11 cellular contexts compared by ENCODE assay signal in genomic region chr20:49889943-49890650, GRCh38. TPM values are rescaled to one million over a fixed set of nuclear protein-coding genes. Genes with fewer than 3 reads are reported as not detected.
DNase-seq lines count a peak whose midpoint lies in the region; ATAC-seq, FAIRE-seq and TF ChIP-seq lines count a peak whose summit lies in the region.
"Had no signal": no experiment of that assay in that cellular context is flagged by ENCODE, and none has a peak within 500 bp of the region (broad histone marks: within the 10 kb centered on the region; RNA-seq: fewer than 3 reads in every experiment).

No MANE protein-coding gene starts in this region.

- BruUV-seq in HepG2 (replicated peaks; lab: Mats Ljungman, UMichigan) = no TSS peak

- CTCF ChIA-PET in HepG2 (lab: Yijun Ruan, JAX; ENCODE audit: low intra/inter-chr PET ratio, low total read pairs) = interaction anchor here (1.6 to 4.3 kb wide), 4 partner anchors 28 to 349 kb away, joined by 3 to 74 read pairs (median 18); no protein-coding TSS in a partner anchor

- H3K9me3 ChIP-seq in HepG2 (ENCODE audit: low read length) (no peaks in the 10 kb centered on the region), transverse colon (no peaks in the 10 kb centered on the region)

- H3K36me3 ChIP-seq in HepG2 (replicated peaks in 1 of 2; ENCODE audit: control insufficient read depth in 1 of 2, insufficient read depth in 2 of 2, low read length in 2 of 2) (peaks cover 1 to 8% of the 10 kb centered on the region in 2 experiments; a peak in 3 of 5 replicates), transverse colon (no peaks in the 10 kb centered on the region)

- 85% methylated on average over 15 of the region's 16 CpGs for WGBS in HepG2 (ENCODE audit: low lambda C conversion rate)
- WGBS in transverse colon (ENCODE audit: low coverage in 1 of 2), 2 donors = 58 to 76% methylated on average over 2 to 16 of the region's 16 CpGs

- no peak overlapping the region for H3K4me2 ChIP-seq in HepG2 (ENCODE audit: low read depth, low read length)

- H3K27ac ChIP-seq in HepG2 (ENCODE audit: extremely low read length, insufficient read depth, low read length) (no peak overlapping the region), transverse colon (peak overlapping the region in 1 of 4 donors; percentile 14)

- TF ChIP-seq RAD21 in HepG2 (CRISPR knock-in tag; IDR thresholded peaks at IDR 0.05) = no peak

- H3K4me1 ChIP-seq in HepG2 (ENCODE audit: insufficient read depth, low read length) (peaks cover 14% of the 10 kb centered on the region), transverse colon (peaks cover 0 to 40% (median 16%) of the 10 kb centered on the region in 4 donors)

- H4K20me1 ChIP-seq in HepG2 (ENCODE audit: insufficient read depth, low read length) = no peaks in the 10 kb centered on the region

- no peak for ATAC-seq in HepG2
- ATAC-seq: T-helper 17 cell had no signal

- H3K27me3 ChIP-seq in HepG2 (ENCODE audit: control insufficient read depth in 1 of 2, insufficient read depth in 2 of 2, low read length in 2 of 2) (no peaks in the 10 kb centered on the region), transverse colon (no peaks in the 10 kb centered on the region)

- peak; percentile 56 for FAIRE-seq in HepG2 (lab: Jason Lieb, UNC)

- POLR2A ChIA-PET in HepG2 (lab: Yijun Ruan, JAX) = interaction anchor here (1.0 to 1.2 kb wide), 2 partner anchors 10 to 26 kb away, joined by 3 read pairs; no protein-coding TSS in a partner anchor

- H3K4me3 ChIP-seq in HepG2 (replicated peaks in 1 of 3; ENCODE audit: insufficient read depth in 1 of 3, low read depth in 2 of 3, low read length in 3 of 3) = no peak overlapping the region
- no peak overlapping the region for H3K4me3 ChIP-seq in transverse colon

- no peaks in the 10 kb centered on the region for H3K79me2 ChIP-seq in HepG2 (ENCODE audit: insufficient read depth, low read length)

- in situ Hi-C loops in HepG2 (cut with HindIII; ENCODE audit: extremely low pct_ligation_motif_present, low pct_unique_long_range_greater_than_20kb) = loop anchor here (5.0 to 25.0 kb wide), 2 partner anchors 283 to 553 kb away; no protein-coding TSS in a partner anchor
- in situ Hi-C loops in transverse colon (cut with MboI; ENCODE audit: low pct_ligation_motif_present in 1 of 4, low pct_unique_long_range_greater_than_20kb in 1 of 4, low sequenced_read_pairs in 3 of 4) = no loop called here

- TF ChIP-seq EP300 in HepG2 (IDR thresholded peaks at IDR 0.05; ENCODE audit: low read depth in 2 of 2, low read length in 2 of 2) (no peak), HepG2 (CRISPR knock-in tag; IDR thresholded peaks at IDR 0.05; ENCODE audit: borderline replicate concordance) (no peak), transverse colon (IDR thresholded peaks at IDR 0.05; ENCODE audit: low read depth) (no peak)

- intact Hi-C loops in HepG2 (cut with micrococcal nuclease; ENCODE audit: unreplicated experiment) (loop anchor here (2.0 kb wide), 2 partner anchors 39 to 349 kb away; no protein-coding TSS in a partner anchor), transverse colon (cut with DNase I; ENCODE audit: low total_unique reads) (loop anchor here (1.0 kb wide), 1 partner anchor 280 kb away; no protein-coding TSS in a partner anchor)

- DNase-seq in activated effector memory CD4-positive, alpha-beta T cell treated with anti-CD3 and anti-CD28 coated beads, Interleukin-2, amount 50 U/mL, for 16 hours = peak; percentile 63
- no peak for DNase-seq in activated effector memory CD4-positive, alpha-beta T cell treated with Interleukin-2 at 50 U/mL for 16 hours
- peak; percentile 21 for DNase-seq in amniotic epithelial cell (ENCODE audit: low read depth)
- no peak for DNase-seq in HepG2 (ENCODE audit: low spot score)
- DNase-seq in transverse colon = no peak
- no peak for DNase-seq in SHP77 (lab: John Stamatoyannopoulos, UW)
- no peak for DNase-seq in NCI-H1694 (lab: John Stamatoyannopoulos, UW)
- no peak for DNase-seq in NCI-H2196 treated with DMSO at 0.1 percent for 48 hours (lab: John Stamatoyannopoulos, UW; ENCODE audit: unreplicated experiment)
- DNase-seq: cortex of kidney, T-helper 17 cell, trophoblast cell had no signal

- TF ChIP-seq POLR2A in HepG2 (IDR thresholded peaks at IDR 0.05; ENCODE audit: insufficient read depth in 1 of 2, low read depth in 2 of 2, low read length in 2 of 2) = no peak
- TF ChIP-seq POLR2A in transverse colon (IDR thresholded peaks at IDR 0.05) = no peak

- peak; percentile 77 for TF ChIP-seq CTCF in HepG2 (CRISPR knock-in tag; IDR thresholded peaks at IDR 0.05)
- TF ChIP-seq CTCF in transverse colon (IDR thresholded peaks at IDR 0.05) = peak in 4 of 5 experiments; percentile 17 to 41 (median 32)

- H2AFZ ChIP-seq in HepG2 (ENCODE audit: low read length) = no peak overlapping the region

- no peak overlapping the region for H3K9ac ChIP-seq in HepG2 (ENCODE audit: insufficient read depth, low read depth, low read length)

TF ChIP-seq in HepG2, 621 proteins besides CTCF, POLR2A, EP300 and RAD21 (continues in another document):
- no peak for TF ChIP-seq MXD4 (CRISPR knock-in tag; IDR thresholded peaks at IDR 0.05)

RNA-seq across cellular contexts. Expression of gene SPATA2, which starts 25.2 kb away (rescaled TPM):
- 3.2 and 4.3 TPM in 2 replicates for total RNA-seq in HepG2 (2016; rRNA removed; fragmentation: Illumina TruSeq; extraction: Trizol)
- total RNA-seq in HepG2 (2016; cell fraction: cytosol; rRNA removed; fragmentation: Illumina TruSeq; extraction: Trizol; ENCODE audit: low read depth) = 1.9 TPM in 2 replicates
- total RNA-seq in HepG2 (2016; cell fraction: insoluble cytoplasmic fraction; rRNA removed; fragmentation: Illumina TruSeq; extraction: Trizol) = 3.3 and 3.4 TPM in 2 replicates
- total RNA-seq in HepG2 (2016; cell fraction: membrane; rRNA removed; fragmentation: Illumina TruSeq; extraction: Trizol) = 5.6 and 6.9 TPM in 2 replicates
- total RNA-seq in HepG2 (2016; cell fraction: nucleus; rRNA removed; fragmentation: Illumina TruSeq; extraction: Trizol) = 3.5 and 4.4 TPM in 2 replicates
- polyA plus RNA-seq in HepG2 (2011; rRNA removed) = 8.7 and 9.5 TPM in 2 replicates
- 6.2 and 6.7 TPM in 2 replicates for polyA plus RNA-seq in HepG2 (2011; cell fraction: cytosol; rRNA removed)
- polyA plus RNA-seq in HepG2 (2011; cell fraction: nucleus; rRNA removed) = 9.5 and 9.7 TPM in 2 replicates
- 7.5 and 8.6 TPM in 2 replicates for polyA plus RNA-seq in HepG2 (2012)
- 2.9 and 3.5 TPM in 2 replicates for polyA plus RNA-seq in HepG2 (2016; cell fraction: cytosol; fragmentation: Illumina TruSeq; extraction: Trizol; ENCODE audit: low read depth)
- polyA plus RNA-seq in HepG2 (2016; cell fraction: insoluble cytoplasmic fraction; fragmentation: Illumina TruSeq; extraction: Trizol; ENCODE audit: low read depth) = 8.7 and 11.5 TPM in 2 replicates
- polyA plus RNA-seq in HepG2 (2016; cell fraction: membrane; fragmentation: Illumina TruSeq; extraction: Trizol; ENCODE audit: low read depth) = 9.3 and 9.7 TPM in 2 replicates
- polyA plus RNA-seq in HepG2 (2016; cell fraction: nucleus; fragmentation: Illumina TruSeq; extraction: Trizol; ENCODE audit: insufficient read depth, low read depth) = 11.3 and 13.5 TPM in 2 replicates
- 11.4 and 11.8 TPM in 2 replicates for polyA minus RNA-seq in HepG2 (2011; rRNA and poly(A)+ RNA removed; ENCODE audit: low replicate concordance)
- 6.0 and 6.9 TPM in 2 replicates for polyA minus RNA-seq in HepG2 (2011; cell fraction: cytosol; rRNA and poly(A)+ RNA removed)
- 5.5 and 6.7 TPM in 2 replicates for polyA minus RNA-seq in HepG2 (2011; cell fraction: nucleus; rRNA and poly(A)+ RNA removed)
- 10 to 100 TPM in 3 of 4 donors, 1 to 10 TPM in 1; 4.0 to 40.0 (median 17.2) TPM for total RNA-seq in transverse colon

RNA-seq across cellular contexts. Expression of gene RNF114, which starts 46.1 kb away (rescaled TPM):
- total RNA-seq in HepG2 (2016; rRNA removed; fragmentation: Illumina TruSeq; extraction: Trizol) (119 and 137 TPM in 2 replicates), transverse colon (100 to 1,000 TPM; 108 to 271 (median 217) TPM)
- 20.7 and 21.9 TPM in 2 replicates for total RNA-seq in HepG2 (2016; cell fraction: cytosol; rRNA removed; fragmentation: Illumina TruSeq; extraction: Trizol; ENCODE audit: low read depth)
- total RNA-seq in HepG2 (2016; cell fraction: insoluble cytoplasmic fraction; rRNA removed; fragmentation: Illumina TruSeq; extraction: Trizol) = 117 and 134 TPM in 2 replicates
- 58.2 and 60.7 TPM in 2 replicates for total RNA-seq in HepG2 (2016; cell fraction: membrane; rRNA removed; fragmentation: Illumina TruSeq; extraction: Trizol)
- total RNA-seq in HepG2 (2016; cell fraction: nucleus; rRNA removed; fragmentation: Illumina TruSeq; extraction: Trizol) = 54.0 and 64.8 TPM in 2 replicates
- polyA plus RNA-seq in HepG2 (2011; rRNA removed) = 120 and 126 TPM in 2 replicates
- 177 and 201 TPM in 2 replicates for polyA plus RNA-seq in HepG2 (2011; cell fraction: cytosol; rRNA removed)
- 108 and 112 TPM in 2 replicates for polyA plus RNA-seq in HepG2 (2011; cell fraction: nucleus; rRNA removed)
- 108 and 111 TPM in 2 replicates for polyA plus RNA-seq in HepG2 (2012)
- 27.1 and 29.4 TPM in 2 replicates for polyA plus RNA-seq in HepG2 (2016; cell fraction: cytosol; fragmentation: Illumina TruSeq; extraction: Trizol; ENCODE audit: low read depth)
- 140 and 169 TPM in 2 replicates for polyA plus RNA-seq in HepG2 (2016; cell fraction: insoluble cytoplasmic fraction; fragmentation: Illumina TruSeq; extraction: Trizol; ENCODE audit: low read depth)
- polyA plus RNA-seq in HepG2 (2016; cell fraction: membrane; fragmentation: Illumina TruSeq; extraction: Trizol; ENCODE audit: low read depth) = 33.3 and 36.2 TPM in 2 replicates
- 104 and 116 TPM in 2 replicates for polyA plus RNA-seq in HepG2 (2016; cell fraction: nucleus; fragmentation: Illumina TruSeq; extraction: Trizol; ENCODE audit: insufficient read depth, low read depth)
- polyA minus RNA-seq in HepG2 (2011; rRNA and poly(A)+ RNA removed; ENCODE audit: low replicate concordance) = 71.3 and 124 TPM in 2 replicates
- polyA minus RNA-seq in HepG2 (2011; cell fraction: cytosol; rRNA and poly(A)+ RNA removed) = 93.0 and 100 TPM in 2 replicates
- polyA minus RNA-seq in HepG2 (2011; cell fraction: nucleus; rRNA and poly(A)+ RNA removed) = 73.1 and 76.2 TPM in 2 replicates

Comparison
In these comparisons a context has a peak if more than half of its experiments do, and no peak if none do; other contexts are left out.
1. DNase-seq: peak in activated effector memory CD4-positive, alpha-beta T cell treated with anti-CD3 and anti-CD28 coated beads, Interleukin-2, amount 50 U/mL, for 16 hours (single experiment) and amniotic epithelial cell (single experiment); none in activated effector memory CD4-positive, alpha-beta T cell treated with Interleukin-2 at 50 U/mL for 16 hours (single experiment), HepG2 (single experiment), transverse colon (single experiment), SHP77 (0 of 2), NCI-H1694 (single experiment) and NCI-H2196 treated with DMSO at 0.1 percent for 48 hours (single experiment).